Comparison of ENCODE assay signal across 19 cellular contexts in the genomic region with DNA sequence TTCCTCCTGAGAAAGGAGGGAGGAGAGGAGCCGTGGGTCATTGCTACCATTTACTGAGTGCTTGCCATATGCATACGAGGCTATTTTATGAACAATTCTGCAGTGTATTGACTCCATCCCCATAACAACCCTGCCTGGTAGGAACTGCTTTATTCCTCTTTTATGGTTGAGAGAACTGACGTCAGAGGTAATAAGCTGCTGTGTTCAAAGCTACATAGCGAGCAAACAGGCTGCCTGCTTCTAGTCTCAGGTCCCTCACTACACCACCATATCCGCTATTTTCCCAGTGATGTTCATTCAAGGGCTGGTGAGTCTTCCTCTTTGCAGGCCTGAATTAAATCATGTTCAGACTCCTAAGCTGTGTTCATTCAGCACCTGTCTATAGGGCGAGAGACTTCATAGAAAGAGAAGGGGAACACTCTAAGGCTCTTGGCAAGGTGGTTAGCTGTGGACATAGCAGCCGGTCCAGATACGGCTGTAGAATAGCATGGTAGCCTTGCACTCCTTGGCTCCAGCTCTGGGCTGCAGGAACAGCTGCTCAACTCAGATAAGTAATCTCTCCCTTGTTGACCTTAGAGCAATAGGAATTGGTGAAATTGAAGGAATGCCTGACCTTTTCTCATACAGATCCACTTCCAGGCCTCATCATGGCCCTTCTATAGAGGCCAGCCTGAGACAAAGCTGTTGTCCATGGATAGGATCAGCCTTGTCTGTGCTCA.
DNase-seq lines count a peak whose midpoint lies in the region; ATAC-seq, FAIRE-seq and TF ChIP-seq lines count a peak whose summit lies in the region.
"Had no signal": no experiment of that assay in that cellular context is flagged by ENCODE, and none has a peak within 500 bp of the region (broad histone marks: within the 10 kb centered on the region; RNA-seq: fewer than 3 reads in every experiment).

No MANE protein-coding gene starts in this region.

- H3K4me3 Mint-ChIP-seq in T-helper 1 cell treated with Interleukin-12 subunit alpha and Interleukin-12 subunit beta and Interleukin-4 antibody, amounts not matched to agents 30 μg/mL and 1 μg/mL, for 36 hours: no peak overlapping the region
- H3K4me3 Mint-ChIP-seq in HFFc6: no peak overlapping the region
- H3K4me3 Mint-ChIP-seq in naive thymus-derived CD8-positive, alpha-beta T cell: no peak overlapping the region
- H3K4me3 Mint-ChIP-seq: endodermal cell had no signal

- H3K4me2 ChIP-seq in K562 (ENCODE audit: insufficient read depth, low read length): peak overlapping the region; percentile 56

- 0 out of 4 replicates have a peak, but pooled peaks of 1 of the 2 experiments have one; percentile 5 for TF ChIP-seq RAD21 in K562 (CRISPR knock-in tag; conservative IDR thresholded peaks at IDR 0.05 in 1 of 2, IDR thresholded peaks at IDR 0.05 in 1 of 2)

- H3K9me3 ChIP-seq in K562 (replicated peaks; ENCODE audit: control insufficient read depth, insufficient read depth, low read depth, low read length): no peaks in the 10 kb centered on the region
- H3K9me3 ChIP-seq: ovary, tibial nerve had no signal

- POLR2A ChIA-PET in K562 (lab: Yijun Ruan, JAX): interaction anchor here (0.6 to 2.5 kb wide), 8 partner anchors 8 to 641 kb away, joined by 3 to 15 read pairs (median 4); no protein-coding TSS in a partner anchor
- POLR2A ChIA-PET in naive thymus-derived CD8-positive, alpha-beta T cell (lab: Charles Lee): no interaction called here

- H3K9me3 Mint-ChIP-seq in T-helper 1 cell treated with Interleukin-12 subunit alpha and Interleukin-12 subunit beta and Interleukin-4 antibody, amounts not matched to agents 30 μg/mL and 1 μg/mL, for 36 hours: no peaks in the 10 kb centered on the region
- no peaks in the 10 kb centered on the region for H3K9me3 Mint-ChIP-seq in HFFc6
- H3K9me3 Mint-ChIP-seq in naive thymus-derived CD8-positive, alpha-beta T cell: no peaks in the 10 kb centered on the region
- H3K9me3 Mint-ChIP-seq: endodermal cell had no signal

- peak; percentile 74 for TF ChIP-seq EP300 in K562 (IDR thresholded peaks at IDR 0.05; ENCODE audit: low read length)

- no TSS peak for BruUV-seq in K562 (replicated peaks; lab: Mats Ljungman, UMichigan)

- H3K36me3 ChIP-seq in K562 (ENCODE audit: control insufficient read depth, insufficient read depth, low read length): peaks cover 5% of the 10 kb centered on the region; the same call in 2 of the 3 replicates
- H3K36me3 ChIP-seq: ovary, tibial nerve had no signal

- no peaks in the 10 kb centered on the region for H3K27me3 ChIP-seq in K562 (ENCODE audit: control insufficient read depth in 2 of 2, insufficient read depth in 2 of 2, low read length in 2 of 2)
- H3K27me3 ChIP-seq: ovary, tibial nerve had no signal

- FAIRE-seq in K562 (lab: Jason Lieb, UNC): peak; percentile 87
- FAIRE-seq: A204.1, HepG2 had no signal

- peaks cover 70% of the 10 kb centered on the region for H3K4me1 Mint-ChIP-seq in T-helper 1 cell treated with Interleukin-12 subunit alpha and Interleukin-12 subunit beta and Interleukin-4 antibody, amounts not matched to agents 30 μg/mL and 1 μg/mL, for 36 hours (ENCODE audit: low read depth)
- H3K4me1 Mint-ChIP-seq in HFFc6 (ENCODE audit: low read depth): peaks cover 77% of the 10 kb centered on the region
- H3K4me1 Mint-ChIP-seq in naive thymus-derived CD8-positive, alpha-beta T cell: peaks cover 30 to 56% (median 50%) of the 10 kb centered on the region in 4 donors

- H3K27me3 Mint-ChIP-seq in T-helper 1 cell treated with Interleukin-12 subunit alpha and Interleukin-12 subunit beta and Interleukin-4 antibody, amounts not matched to agents 30 μg/mL and 1 μg/mL, for 36 hours (ENCODE audit: low read depth): no peaks in the 10 kb centered on the region
- H3K27me3 Mint-ChIP-seq in HFFc6 (ENCODE audit: insufficient read depth): no peaks in the 10 kb centered on the region; the same call in none of the 2 replicates
- no peaks in the 10 kb centered on the region for H3K27me3 Mint-ChIP-seq in naive thymus-derived CD8-positive, alpha-beta T cell

- H2AFZ ChIP-seq in K562 (ENCODE audit: low read depth, low read length): no peak overlapping the region

- peaks cover 3% of the 10 kb centered on the region; the same call in 2 of the 3 replicates for H3K79me2 ChIP-seq in K562 (ENCODE audit: control insufficient read depth, insufficient read depth, low read length)

- peak overlapping the region; percentile 39 for H3K27ac Mint-ChIP-seq in T-helper 1 cell treated with Interleukin-12 subunit alpha and Interleukin-12 subunit beta and Interleukin-4 antibody, amounts not matched to agents 30 μg/mL and 1 μg/mL, for 36 hours
- peak overlapping the region; percentile 44 for H3K27ac Mint-ChIP-seq in HFFc6
- peak overlapping the region; percentile 7 to 96 (median 84) for H3K27ac Mint-ChIP-seq in naive thymus-derived CD8-positive, alpha-beta T cell
- H3K27ac Mint-ChIP-seq: endodermal cell had no signal

- no peaks in the 10 kb centered on the region for H3K9me1 ChIP-seq in K562 (ENCODE audit: control insufficient read depth, insufficient read depth, low read length)

- peak; percentile 93 for ATAC-seq in K562
- ATAC-seq in naive thymus-derived CD8-positive, alpha-beta T cell: peak; percentile 72 to 81
- ATAC-seq: HepG2 had no signal

- peak overlapping the region; percentile 40; the same call in 2 of the 3 replicates for H3K27ac ChIP-seq in K562 (ENCODE audit: extremely low read depth, low read depth, low read length)
- H3K27ac ChIP-seq: ovary, tibial nerve had no signal

- TF ChIP-seq CTCF in HFFc6 (IDR thresholded peaks at IDR 0.05) (no peak), K562 (IDR thresholded peaks at IDR 0.05 in 2 of 3, conservative IDR thresholded peaks at IDR 0.05 in 1 of 3; ENCODE audit: insufficient read depth in 2 of 3, low read depth in 1 of 3, low read length in 3 of 3) (no peak)

- in situ Hi-C loops in K562 (cut with MboI): no loop called here

- TF ChIP-seq POLR2A in K562 (conservative IDR thresholded peaks at IDR 0.05): no peak

- WGBS in K562 (ENCODE audit: insufficient coverage, low coverage, missing lambda C conversion rate): 41% methylated on average over 8 of the region's 8 CpGs

- intact Hi-C loops in K562 (cut with micrococcal nuclease): no loop called here

- H3K4me1 ChIP-seq in K562 (replicated peaks in 1 of 2; ENCODE audit: control insufficient read depth in 2 of 2, insufficient read depth in 2 of 2, low read length in 2 of 2): peaks cover 26 to 36% of the 10 kb centered on the region in 2 experiments

- 0 out of 2 replicates have a peak, but pooled peaks cover 2% of the 10 kb centered on the region for H4K20me1 ChIP-seq in K562 (replicated peaks; ENCODE audit: control insufficient read depth, insufficient read depth, low read length)

- CTCF ChIA-PET in K562 (lab: Yijun Ruan, JAX; ENCODE audit: low intra/inter-chr PET ratio): no interaction called here

- DNase-seq in T-helper 1 cell: no peak
- DNase-seq in HFFc6: no peak
- DNase-seq in K562 (ENCODE audit: extremely low read depth in 1 of 4, low spot score in 3 of 4): peak; percentile 53 to 87 (median 68)
- DNase-seq in naive thymus-derived CD8-positive, alpha-beta T cell: peak in 7 of 10 donors; percentile 34 to 86 (median 58)
- DNase-seq in activated naive CD4-positive, alpha-beta T cell treated with Interleukin-2 at 50 U/mL for 16 hours: no peak
- DNase-seq in mucosa of gallbladder (ENCODE audit: low spot score): no peak
- no peak for DNase-seq in GM19238 (ENCODE audit: insufficient read length, low spot score)
- DNase-seq: C1 segment of cervical spinal cord; central memory CD4-positive, alpha-beta T cell; endodermal cell; MM.1S; NCI-H2081; NCI-H748 treated with DMSO at 0.1 percent for 48 hours; ovary; stimulated activated CD4-positive, alpha-beta T cell treated with anti-CD3 and anti-CD28 coated beads, Interleukin-4, amount 100 ng/mL, for 4 hours had no signal

- no peak overlapping the region for H3K4me3 ChIP-seq in K562
- H3K4me3 ChIP-seq: ovary, tibial nerve had no signal

- peak overlapping the region; percentile 16 to 28; a peak in 1 of 4 replicates for H3K9ac ChIP-seq in K562 (ENCODE audit: insufficient read depth in 1 of 2, low read depth in 2 of 2, low read length in 2 of 2)

- H3K36me3 Mint-ChIP-seq in T-helper 1 cell treated with Interleukin-12 subunit alpha and Interleukin-12 subunit beta and Interleukin-4 antibody, amounts not matched to agents 30 μg/mL and 1 μg/mL, for 36 hours (ENCODE audit: low read depth): peaks cover 31% of the 10 kb centered on the region
- peaks cover 62% of the 10 kb centered on the region for H3K36me3 Mint-ChIP-seq in HFFc6 (ENCODE audit: low read depth)
- no peaks in the 10 kb centered on the region for H3K36me3 Mint-ChIP-seq in naive thymus-derived CD8-positive, alpha-beta T cell

TF ChIP-seq in K562, 482 proteins besides CTCF, POLR2A, EP300 and RAD21 (continues in another document):
- TF ChIP-seq RFX5 (IDR thresholded peaks at IDR 0.05; ENCODE audit: low read depth, low read length) (no peak), ZNF75A (CRISPR knock-in tag; IDR thresholded peaks at IDR 0.05) (no peak), TEAD2 (tag; IDR thresholded peaks at IDR 0.05) (no peak), NR4A1 (CRISPR knock-in tag; IDR thresholded peaks at IDR 0.05) (no peak), NR4A1 (tag; IDR thresholded peaks at IDR 0.05) (no peak), NCOA2 (IDR thresholded peaks at IDR 0.05; ENCODE audit: partially characterized antibody in 2 of 2) (no peak), ZNF224 (CRISPR knock-in tag; IDR thresholded peaks at IDR 0.05) (no peak), POLR3A (IDR thresholded peaks at IDR 0.05; ENCODE audit: borderline replicate concordance, extremely low read depth, insufficient read depth, insufficient read length) (no peak), MEF2D (tag; conservative IDR thresholded peaks at IDR 0.05; ENCODE audit: low read depth) (no peak), NFIC (IDR thresholded peaks at IDR 0.05) (peak; percentile 72)
- TF ChIP-seq, protein P1, sequence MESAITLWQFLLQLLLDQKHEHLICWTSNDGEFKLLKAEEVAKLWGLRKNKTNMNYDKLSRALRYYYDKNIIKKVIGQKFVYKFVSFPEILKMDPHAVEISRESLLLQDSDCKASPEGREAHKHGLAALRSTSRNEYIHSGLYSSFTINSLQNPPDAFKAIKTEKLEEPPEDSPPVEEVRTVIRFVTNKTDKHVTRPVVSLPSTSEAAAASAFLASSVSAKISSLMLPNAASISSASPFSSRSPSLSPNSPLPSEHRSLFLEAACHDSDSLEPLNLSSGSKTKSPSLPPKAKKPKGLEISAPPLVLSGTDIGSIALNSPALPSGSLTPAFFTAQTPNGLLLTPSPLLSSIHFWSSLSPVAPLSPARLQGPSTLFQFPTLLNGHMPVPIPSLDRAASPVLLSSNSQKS (CRISPR knock-in tag; IDR thresholded peaks at IDR 0.05): no peak
- TF ChIP-seq, protein P2, sequence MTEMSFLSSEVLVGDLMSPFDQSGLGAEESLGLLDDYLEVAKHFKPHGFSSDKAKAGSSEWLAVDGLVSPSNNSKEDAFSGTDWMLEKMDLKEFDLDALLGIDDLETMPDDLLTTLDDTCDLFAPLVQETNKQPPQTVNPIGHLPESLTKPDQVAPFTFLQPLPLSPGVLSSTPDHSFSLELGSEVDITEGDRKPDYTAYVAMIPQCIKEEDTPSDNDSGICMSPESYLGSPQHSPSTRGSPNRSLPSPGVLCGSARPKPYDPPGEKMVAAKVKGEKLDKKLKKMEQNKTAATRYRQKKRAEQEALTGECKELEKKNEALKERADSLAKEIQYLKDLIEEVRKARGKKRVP (CRISPR knock-in tag; IDR thresholded peaks at IDR 0.05): no peak

Comparison
In these comparisons a context has a peak if more than half of its experiments do, and no peak if none do; other contexts are left out.
1. DNase-seq: peak in K562 (4 of 4) and naive thymus-derived CD8-positive, alpha-beta T cell (7 of 10); none in T-helper 1 cell (0 of 5), HFFc6 (single experiment), activated naive CD4-positive, alpha-beta T cell treated with Interleukin-2 at 50 U/mL for 16 hours (single experiment), mucosa of gallbladder (single experiment) and GM19238 (single experiment).
2. Peak in every context shown above with its lines, with median percentiles within 50 percentile points of each other: H3K27ac Mint-ChIP-seq.